In genomic region chr19:10458733-10459132, GRCh38 we compare ENCODE assay signal across 2 cellular contexts. TPM values are rescaled to one million over a fixed set of nuclear protein-coding genes. Genes with fewer than 3 reads are reported as not detected.
"Had no signal": no experiment of that assay in that cellular context is flagged by ENCODE, and none has a peak within 500 bp of the region (broad histone marks: within the 10 kb centered on the region; RNA-seq: fewer than 3 reads in every experiment).

No MANE protein-coding gene starts in this region.

RNA-seq across cellular contexts. Expression of gene S1PR5, which starts 58.5 kb away (rescaled TPM):
- total RNA-seq: HepG2, HT-29 had no signal
